In genomic region chr5:172603425-172603824, GRCh38 we compare ENCODE assay signal across 9 cellular contexts. TPM values are rescaled to one million over a fixed set of nuclear protein-coding genes. Genes with fewer than 3 reads are reported as not detected.
DNase-seq lines count a peak whose midpoint lies in the region; ATAC-seq and TF ChIP-seq lines count a peak whose summit lies in the region.
"Had no signal": no experiment of that assay in that cellular context is flagged by ENCODE, and none has a peak within 500 bp of the region (broad histone marks: within the 10 kb centered on the region; RNA-seq: fewer than 3 reads in every experiment).

No MANE protein-coding gene starts in this region.

- H3K9me3 ChIP-seq in hepatocyte (ENCODE audit: low read depth), result no peaks in the 10 kb centered on the region

- H3K27ac ChIP-seq in caudate nucleus (ENCODE audit: low read depth, low read length), result peak overlapping the region; percentile 59
- peak overlapping the region; percentile 80 for H3K27ac ChIP-seq in hepatocyte
- H3K27ac ChIP-seq in rectal smooth muscle tissue (ENCODE audit: low read depth, low read length), result peak overlapping the region; percentile 88

- no peaks in the 10 kb centered on the region for H3K9me2 ChIP-seq in hepatocyte (replicated peaks; ENCODE audit: insufficient read depth)

- no peak for ATAC-seq in HG03439 (IDR thresholded peaks at IDR 0.05; ENCODE audit: unreplicated experiment)
- ATAC-seq in GM18861 (IDR thresholded peaks at IDR 0.05; ENCODE audit: unreplicated experiment), result no peak

- TF ChIP-seq CTCF in hepatocyte (IDR thresholded peaks at IDR 0.05; ENCODE audit: poor library complexity), result no peak

- H3K4me1 ChIP-seq in hepatocyte (ENCODE audit: insufficient read depth) (peaks cover 5% of the 10 kb centered on the region), rectal smooth muscle tissue (ENCODE audit: control insufficient read depth, insufficient read depth, low read length) (peaks cover 9% of the 10 kb centered on the region)

- no peak overlapping the region for H3K4me3 ChIP-seq in hepatocyte
- H3K4me3 ChIP-seq in rectal smooth muscle tissue (ENCODE audit: low read length), result peak overlapping the region; percentile 6

- peak overlapping the region; percentile 23 for H2AFZ ChIP-seq in hepatocyte

- H3K4me2 ChIP-seq in hepatocyte, result peak overlapping the region; percentile 55

- H3K9ac ChIP-seq in rectal smooth muscle tissue (ENCODE audit: low read length), result no peak overlapping the region

- H4K20me1 ChIP-seq in hepatocyte (ENCODE audit: insufficient read depth, poor library complexity, severe bottlenecking), result no peaks in the 10 kb centered on the region

- no peaks in the 10 kb centered on the region for H3K79me2 ChIP-seq in hepatocyte

- peak; percentile 52 for DNase-seq in Ammon's horn (ENCODE audit: low spot score)
- DNase-seq in caudate nucleus (lab: John Stamatoyannopoulos, UW), result peak in 18 of 61 donors; percentile 7 to 59 (median 18)
- DNase-seq in hepatocyte (ENCODE audit: low spot score), result peak; percentile 30
- no peak for DNase-seq in activated gamma-delta T cell treated with Interleukin-2 at 50 U/mL for 16 hours
- DNase-seq in cerebellar nuclear complex (lab: John Stamatoyannopoulos, UW), result no peak
- DNase-seq: NCI-H1436 had no signal

- H3K27me3 ChIP-seq in hepatocyte (no peaks in the 10 kb centered on the region), rectal smooth muscle tissue (ENCODE audit: control insufficient read depth, insufficient read depth, low read length) (no peaks in the 10 kb centered on the region)

- H3K36me3 ChIP-seq in hepatocyte (replicated peaks; ENCODE audit: insufficient read depth, low read depth) (no peaks in the 10 kb centered on the region), rectal smooth muscle tissue (ENCODE audit: control insufficient read depth, insufficient read depth, low read length) (no peaks in the 10 kb centered on the region)

- WGBS in hepatocyte (ENCODE audit: low lambda C conversion rate, missing lambda C conversion rate), result 50% methylated on average over 15 of the region's 15 CpGs

RNA-seq across cellular contexts. Expression of gene NEURL1B, which starts 37.6 kb away (rescaled TPM):
- total RNA-seq in hepatocyte, result 3.9 and 5.8 TPM in 2 replicates
- 0.65 and 1.00 TPM in 2 replicates for polyA plus RNA-seq in hepatocyte

Comparison
In these comparisons a context has a peak if more than half of its experiments do, and no peak if none do; other contexts are left out.
1. DNase-seq: peak in Ammon's horn (single experiment) and hepatocyte (single experiment); none in activated gamma-delta T cell treated with Interleukin-2 at 50 U/mL for 16 hours (single experiment) and cerebellar nuclear complex (0 of 2).
2. Peak in every context shown above with its lines, with median percentiles within 50 percentile points of each other: H3K27ac ChIP-seq.